ENCODE assay signal across 29 cellular contexts in the genomic region with DNA sequence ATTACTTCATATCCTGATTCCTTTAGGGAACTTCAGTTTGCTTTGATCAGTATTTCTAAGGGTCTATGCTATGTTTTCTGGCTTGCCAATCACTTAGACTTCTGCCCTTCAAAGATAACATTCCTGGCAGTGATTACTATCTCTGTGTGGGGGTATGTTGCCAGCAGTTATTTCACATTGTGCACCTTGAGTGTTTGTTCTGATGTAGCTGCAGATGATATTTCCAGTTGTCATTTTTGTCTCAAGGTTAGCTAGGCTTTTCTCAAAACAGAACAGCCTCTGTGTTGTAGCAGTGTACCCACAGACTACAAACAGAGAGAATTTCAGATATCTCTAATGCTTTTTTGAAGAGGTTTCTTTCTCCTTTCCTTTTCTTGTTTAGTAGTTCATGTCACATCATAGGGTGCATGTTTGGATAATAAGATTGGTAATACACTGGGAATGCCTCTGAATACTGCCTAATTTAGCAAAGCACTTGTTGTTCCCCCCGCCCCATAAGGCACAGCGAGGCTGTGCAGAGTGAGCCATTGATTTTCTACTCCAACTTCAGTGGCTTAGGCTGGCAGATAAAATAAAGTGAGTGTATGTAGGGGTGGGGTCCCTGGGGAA.
DNase-seq lines count a peak whose midpoint lies in the region; ATAC-seq, FAIRE-seq and TF ChIP-seq lines count a peak whose summit lies in the region.
"Had no signal": no experiment of that assay in that cellular context is flagged by ENCODE, and none has a peak within 500 bp of the region (broad histone marks: within the 10 kb centered on the region; RNA-seq: fewer than 3 reads in every experiment).

No MANE protein-coding gene starts in this region.

- H3K9me3 Mint-ChIP-seq in WTC11 = no peaks in the 10 kb centered on the region
- no peaks in the 10 kb centered on the region for H3K9me3 Mint-ChIP-seq in activated CD4-positive, alpha-beta memory T cell treated with anti-CD3 and anti-CD28 coated beads, Interleukin-2, amount 10 ng/mL, durations not matched to agents 7 days and 5 days
- H3K9me3 Mint-ChIP-seq: activated T-helper 2 cell treated with anti-CD3 and anti-CD28 coated beads, Interferon-gamma antibody, Interleukin-2, Interleukin-4, amounts not matched to agents 10 μg/mL and 5 μg/mL and 100 μg/mL, durations not matched to agents 14 hours and 24 hours and 36 hours; CD8-positive, alpha-beta memory T cell had no signal

- no peak overlapping the region for H3K4me3 Mint-ChIP-seq in WTC11
- H3K4me3 Mint-ChIP-seq in activated CD4-positive, alpha-beta memory T cell treated with anti-CD3 and anti-CD28 coated beads, Interleukin-2, amount 10 ng/mL, durations not matched to agents 7 days and 5 days = no peak overlapping the region
- H3K4me3 Mint-ChIP-seq: activated naive CD8-positive, alpha-beta T cell; CD8-positive, alpha-beta memory T cell; naive thymus-derived CD4-positive, alpha-beta T cell had no signal

- peak; percentile 38 for FAIRE-seq in GM12892 (lab: Jason Lieb, UNC)
- FAIRE-seq: islet of Langerhans, urothelium cell line had no signal

- CTCF ChIA-PET in WTC11 (lab: Charles Lee) = no interaction called here
- CTCF ChIA-PET in activated CD4-positive, alpha-beta memory T cell treated with anti-CD3 and anti-CD28 coated beads, Interleukin-2, amount 10 ng/mL, durations not matched to agents 7 days and 5 days (lab: Charles Lee) = interaction anchor here (0.6 to 0.9 kb wide), 2 partner anchors 17 to 34 kb away, joined by 4 to 5 read pairs; no protein-coding TSS in a partner anchor

- no peaks in the 10 kb centered on the region for H3K4me1 Mint-ChIP-seq in WTC11
- H3K4me1 Mint-ChIP-seq in activated CD4-positive, alpha-beta memory T cell treated with anti-CD3 and anti-CD28 coated beads, Interleukin-2, amount 10 ng/mL, durations not matched to agents 7 days and 5 days = peaks cover 16% of the 10 kb centered on the region

- intact Hi-C loops in right lobe of liver (cut with DNase I) = no loop called here

- ATAC-seq in WTC11 = no peak
- ATAC-seq in right lobe of liver = peak; percentile 23 to 64 (median 28)
- no peak for ATAC-seq in GM19324 (IDR thresholded peaks at IDR 0.05; ENCODE audit: low FRiP score, unreplicated experiment)
- ATAC-seq: naive thymus-derived CD4-positive, alpha-beta T cell; Panc1 had no signal

- no peak overlapping the region for H3K9ac ChIP-seq in skeletal muscle satellite cell (ENCODE audit: low read depth, low read length)

- WGBS in right lobe of liver (ENCODE audit: insufficient coverage, low coverage, low lambda C conversion rate, missing lambda C conversion rate) = 71% methylated on average over 1 of the region's 2 CpGs

- H3K4me2 ChIP-seq in skeletal muscle satellite cell (ENCODE audit: low read length) = peak overlapping the region; percentile 33

- in situ Hi-C loops in GM13977 (cut with MboI; ENCODE audit: low pct_unique_long_range_greater_than_20kb, low sequenced_read_pairs, unreplicated experiment) = no loop called here

- no peaks in the 10 kb centered on the region for H3K36me3 ChIP-seq in right lobe of liver
- H3K36me3 ChIP-seq in skeletal muscle satellite cell (ENCODE audit: insufficient read depth, low read length) = no peaks in the 10 kb centered on the region
- H3K36me3 ChIP-seq: left ventricle myocardium inferior had no signal

- H3K36me3 Mint-ChIP-seq in WTC11 = no peaks in the 10 kb centered on the region
- H3K36me3 Mint-ChIP-seq in activated CD4-positive, alpha-beta memory T cell treated with anti-CD3 and anti-CD28 coated beads, Interleukin-2, amount 10 ng/mL, durations not matched to agents 7 days and 5 days (ENCODE audit: low read depth) = peaks cover 7% of the 10 kb centered on the region
- H3K36me3 Mint-ChIP-seq: activated naive CD8-positive, alpha-beta T cell; CD8-positive, alpha-beta memory T cell had no signal

- H3K4me1 ChIP-seq in right lobe of liver = peaks cover 0 to 19% (median 10%) of the 10 kb centered on the region in 4 donors
- peaks cover 26% of the 10 kb centered on the region for H3K4me1 ChIP-seq in skeletal muscle satellite cell (ENCODE audit: control insufficient read depth, insufficient read depth, low read length)

- H3K27ac Mint-ChIP-seq in WTC11 = no peak overlapping the region
- no peak overlapping the region for H3K27ac Mint-ChIP-seq in activated CD4-positive, alpha-beta memory T cell treated with anti-CD3 and anti-CD28 coated beads, Interleukin-2, amount 10 ng/mL, durations not matched to agents 7 days and 5 days
- H3K27ac Mint-ChIP-seq: activated naive CD8-positive, alpha-beta T cell; activated T-helper 2 cell treated with anti-CD3 and anti-CD28 coated beads, Interferon-gamma antibody, Interleukin-2, Interleukin-4, amounts not matched to agents 10 μg/mL and 5 μg/mL and 100 μg/mL, durations not matched to agents 14 hours and 24 hours and 36 hours; CD8-positive, alpha-beta memory T cell; naive thymus-derived CD4-positive, alpha-beta T cell had no signal

- TF ChIP-seq POLR2A in GM12892 (IDR thresholded peaks at IDR 0.05; ENCODE audit: low read depth, low read length) = no peak
- TF ChIP-seq POLR2A in right lobe of liver (IDR thresholded peaks at IDR 0.05) = no peak

- TF ChIP-seq CTCF in WTC11 (IDR thresholded peaks at IDR 0.05) (no peak), right lobe of liver (IDR thresholded peaks at IDR 0.05) (no peak), GM13977 (IDR thresholded peaks at IDR 0.05; ENCODE audit: extremely low read depth, insufficient read depth, missing control alignments) (no peak)

- H3K27ac ChIP-seq in right lobe of liver = peak overlapping the region in 2 of 3 donors; percentile 24 to 27
- H3K27ac ChIP-seq: coronary artery had no signal

- no peaks in the 10 kb centered on the region for H3K27me3 Mint-ChIP-seq in WTC11 (ENCODE audit: low read depth)
- peaks cover 1% of the 10 kb centered on the region for H3K27me3 Mint-ChIP-seq in activated CD4-positive, alpha-beta memory T cell treated with anti-CD3 and anti-CD28 coated beads, Interleukin-2, amount 10 ng/mL, durations not matched to agents 7 days and 5 days
- H3K27me3 Mint-ChIP-seq: CD8-positive, alpha-beta memory T cell had no signal

- POLR2A ChIA-PET in WTC11 (lab: Charles Lee) = no interaction called here
- POLR2A ChIA-PET in activated CD4-positive, alpha-beta memory T cell treated with anti-CD3 and anti-CD28 coated beads, Interleukin-2, amount 10 ng/mL, durations not matched to agents 7 days and 5 days (lab: Charles Lee) = no interaction called here

- H3K9me3 ChIP-seq in right lobe of liver (no peaks in the 10 kb centered on the region), skeletal muscle satellite cell (replicated peaks; ENCODE audit: low read length) (no peaks in the 10 kb centered on the region)
- H3K9me3 ChIP-seq: left ventricle myocardium inferior had no signal

- H3K4me3 ChIP-seq in right lobe of liver = no peak overlapping the region
- no peak overlapping the region for H3K4me3 ChIP-seq in skeletal muscle satellite cell (ENCODE audit: low read length)
- H3K4me3 ChIP-seq: coronary artery, left ventricle myocardium inferior had no signal

- H3K27me3 ChIP-seq in right lobe of liver (no peaks in the 10 kb centered on the region), skeletal muscle satellite cell (ENCODE audit: control insufficient read depth, insufficient read depth, low read length) (no peaks in the 10 kb centered on the region)

- DNase-seq in GM12892 (ENCODE audit: insufficient read length) (no peak), WTC11 (ENCODE audit: low spot score) (no peak), right lobe of liver (no peak), GM13977 (ENCODE audit: low spot score) (no peak)
- no peak for DNase-seq in activated CD4-positive, alpha-beta memory T cell treated with anti-CD3 and anti-CD28 coated beads, Interleukin-2, amount 10 ng/mL, durations not matched to agents 7 days and 5 days
- DNase-seq: ACHN; activated CD4-positive, alpha-beta T cell treated with anti-CD3 and anti-CD28 coated beads for 4 hours; aorta; caudate nucleus; CD8-positive, alpha-beta memory T cell; effector memory CD4-positive, alpha-beta T cell; erythroblast; left ventricle myocardium inferior; midbrain; naive thymus-derived CD4-positive, alpha-beta T cell; NCI-H1048; NCI-H748 treated with DMSO at 0.1 percent for 48 hours; nucleus accumbens; Right ventricle myocardium superior; small intestine; stimulated activated naive CD4-positive, alpha-beta T cell had no signal

TF ChIP-seq in WTC11, 78 proteins besides CTCF, POLR2A, EP300 and RAD21:
- TF ChIP-seq GABPB1 (CRISPR knock-in tag; IDR thresholded peaks at IDR 0.05) (0 out of 2 replicates have a peak, but pooled peaks have one; percentile 22), SOX15 (CRISPR knock-in tag; IDR thresholded peaks at IDR 0.05) (no peak)

Comparison
In these comparisons a context has a peak if more than half of its experiments do, and no peak if none do; other contexts are left out.
1. ATAC-seq: peak in right lobe of liver (4 of 4); none in WTC11 (single experiment) and GM19324 (single experiment).